Comparison of ENCODE assay signal across 18 cellular contexts in the genomic region with DNA sequence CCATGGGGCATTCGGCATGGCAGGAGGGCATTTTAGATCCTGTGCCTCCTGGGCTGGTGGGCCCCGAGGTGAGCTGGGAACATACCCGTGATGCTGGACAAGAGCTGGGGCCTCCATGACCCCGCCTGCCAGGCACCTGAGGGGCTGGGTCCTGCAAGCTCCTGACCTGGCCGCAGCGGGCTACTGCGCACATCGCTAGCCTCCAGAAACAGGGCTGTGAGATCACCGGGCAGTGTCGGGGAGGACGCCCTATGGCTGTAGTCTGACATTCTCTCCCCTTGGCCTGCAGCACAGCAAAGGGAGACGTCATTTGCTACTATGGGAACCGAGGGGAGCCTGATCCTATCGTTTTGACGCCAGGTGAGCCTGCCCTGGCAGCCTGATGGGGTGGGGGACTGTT.
"Had no signal": no experiment of that assay in that cellular context is flagged by ENCODE, and none has a peak within 500 bp of the region (broad histone marks: within the 10 kb centered on the region; RNA-seq: fewer than 3 reads in every experiment).

No MANE protein-coding gene starts in this region.

- DNase-seq: IMR-90, MG63, NCI-H1092, NCI-H1105 treated with DMSO at 0.1 percent for 48 hours, NCI-H1417 treated with DMSO at 0.1 percent for 48 hours, NCI-H1694 treated with DMSO at 0.1 percent for 48 hours, NCI-H1930, NCI-H2081, NCI-H2107, NCI-H2227 treated with DMSO at 0.1 percent for 48 hours, NCI-H524, NCI-H69, NCI-H774, RPMI8226, SHP77 treated with DMSO at 0.1 percent for 48 hours, SJCRH30, T-helper 1 cell had no signal

- H3K27me3 ChIP-seq: MG63, SJCRH30 had no signal

- H3K4me3 ChIP-seq: MG63, SJCRH30 had no signal

- H3K9ac ChIP-seq: KMS-11 had no signal

- H3K4me2 ChIP-seq: KMS-11 had no signal

- H3K27ac ChIP-seq: KMS-11, SJCRH30 had no signal

- H3K9me3 ChIP-seq: MG63, SJCRH30 had no signal

- H3K36me3 ChIP-seq: MG63, SJCRH30 had no signal
